Comparison of ENCODE assay signal across 15 cellular contexts in genomic region chr4:181592221-181592745, GRCh38.
"Had no signal": no experiment of that assay in that cellular context is flagged by ENCODE, and none has a peak within 500 bp of the region (broad histone marks: within the 10 kb centered on the region; RNA-seq: fewer than 3 reads in every experiment).

No MANE protein-coding gene starts in this region.

- ATAC-seq: activated T-cell treated with anti-CD3 and anti-CD28 coated beads, Interleukin-2, amount 50 U/mL, for 4 hours; left cardiac atrium; lower lobe of right lung; mucosa of descending colon; naive thymus-derived CD8-positive, alpha-beta T cell had no signal

- H3K9me3 ChIP-seq: breast epithelium, lower lobe of right lung, mucosa of descending colon, suprapubic skin had no signal

- H3K4me3 ChIP-seq: breast epithelium, lower lobe of right lung, mucosa of descending colon, suprapubic skin had no signal

- H3K27ac ChIP-seq: breast epithelium, lower lobe of right lung, suprapubic skin, VCaP had no signal

- H3K36me3 ChIP-seq: breast epithelium, lower lobe of right lung, suprapubic skin had no signal

- H3K27me3 ChIP-seq: breast epithelium, suprapubic skin had no signal

- DNase-seq: activated CD4-positive, alpha-beta memory T cell treated with anti-CD3 and anti-CD28 coated beads for 36 hours; activated effector memory CD4-positive, alpha-beta T cell treated with anti-CD3 and anti-CD28 coated beads, Interleukin-2, amount 50 U/mL, for 16 hours; activated T-cell treated with anti-CD3 and anti-CD28 coated beads, Interleukin-2, amount 50 U/mL, for 4 hours; endodermal cell; immature natural killer cell; left cardiac atrium; lower lobe of right lung; mucosa of descending colon; naive thymus-derived CD8-positive, alpha-beta T cell; stimulated activated CD4-positive, alpha-beta T cell treated with anti-CD3 and anti-CD28 coated beads, Interleukin-2, amount 100 ng/mL, for 48 hours; stimulated activated naive CD4-positive, alpha-beta T cell treated with Interleukin-2 at 50 U/mL for 16 hours; T1000 had no signal

- H3K4me1 ChIP-seq: breast epithelium, lower lobe of right lung, suprapubic skin had no signal
